10 cellular contexts compared by ENCODE assay signal in the genomic region with DNA sequence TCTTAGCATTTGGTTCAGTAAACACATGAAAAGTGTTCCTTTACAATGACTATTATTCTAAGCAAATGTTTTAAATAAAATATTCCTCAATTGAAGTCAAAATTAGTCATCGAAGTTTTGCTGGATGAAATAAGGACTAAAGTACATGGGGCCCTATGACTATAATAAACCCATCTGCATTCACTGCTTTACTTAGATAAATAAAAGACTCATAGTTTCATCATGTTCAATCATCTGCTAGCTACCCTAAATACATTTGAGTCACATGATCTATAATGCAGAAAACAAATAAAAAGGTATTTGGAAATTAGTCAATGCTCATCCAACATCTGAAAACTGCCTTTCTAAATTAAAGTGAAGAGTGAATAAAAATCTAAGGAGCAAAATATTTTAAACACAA.
DNase-seq lines count a peak whose midpoint lies in the region; ATAC-seq, FAIRE-seq and TF ChIP-seq lines count a peak whose summit lies in the region.
"Had no signal": no experiment of that assay in that cellular context is flagged by ENCODE, and none has a peak within 500 bp of the region (broad histone marks: within the 10 kb centered on the region; RNA-seq: fewer than 3 reads in every experiment).

No MANE protein-coding gene starts in this region.

- peaks cover 40% of the 10 kb centered on the region for H3K36me3 Mint-ChIP-seq in activated CD4-positive, alpha-beta T cell treated with anti-CD3 and anti-CD28 coated beads, Interleukin-2, amount 10 ng/mL, durations not matched to agents 7 days and 5 days (ENCODE audit: low read depth)
- H3K36me3 Mint-ChIP-seq in type B pancreatic cell (peaks cover 17% of the 10 kb centered on the region), neural progenitor cell (peaks cover 4% of the 10 kb centered on the region)

- SMC1A ChIA-PET in GM12878 (lab: Charles Lee; ENCODE audit: uncharacterized antibody, unreplicated experiment): interaction anchor here (0.6 to 4.4 kb wide), 14 partner anchors 9 to 137 kb away, joined by 3 to 21 read pairs (median 4); no protein-coding TSS in a partner anchor

- no peak for TF ChIP-seq EP300 in GM12878 (IDR thresholded peaks at IDR 0.05; ENCODE audit: borderline replicate concordance in 1 of 2, control insufficient read depth in 1 of 2, low read depth in 2 of 2, low read length in 2 of 2)

- dilution Hi-C loops in IMR-90 (cut with HindIII; ENCODE audit: low sequenced_read_pairs, unreplicated experiment): no loop called here

- H3K4me2 ChIP-seq in IMR-90 (ENCODE audit: low read depth, low read length): 0 out of 2 replicates have a peak overlapping the region, but pooled peaks have one; percentile 11
- peak overlapping the region; percentile 23; the same call in 1 of the 2 replicates for H3K4me2 ChIP-seq in GM12878 (ENCODE audit: control insufficient read depth, insufficient read depth)
- H3K4me2 ChIP-seq in neural progenitor cell: no peak overlapping the region

- BruUV-seq in IMR-90 (replicated peaks; lab: Mats Ljungman, UMichigan): no TSS peak
- no TSS peak for BruUV-seq in GM12878 (replicated peaks; lab: Mats Ljungman, UMichigan)

- H2AFZ ChIP-seq in IMR-90 (replicated peaks; ENCODE audit: low read length, poor library complexity) (no peak overlapping the region), GM12878 (ENCODE audit: control insufficient read depth, low read depth, low read length) (no peak overlapping the region), neural progenitor cell (replicated peaks) (no peak overlapping the region)

- H3K4me1 ChIP-seq in IMR-90 (ENCODE audit: control insufficient read depth, insufficient read depth, low read length) (peaks cover 8% of the 10 kb centered on the region), GM12878 (ENCODE audit: control insufficient read depth, insufficient read depth, low read length) (peaks cover 27% of the 10 kb centered on the region), psoas muscle (peaks cover 49% of the 10 kb centered on the region), left lung (peaks cover 0 to 17% of the 10 kb centered on the region in 2 donors), neural progenitor cell (no peaks in the 10 kb centered on the region)

- peak overlapping the region; percentile 83 for H3K27ac Mint-ChIP-seq in activated CD4-positive, alpha-beta T cell treated with anti-CD3 and anti-CD28 coated beads, Interleukin-2, amount 10 ng/mL, durations not matched to agents 7 days and 5 days
- H3K27ac Mint-ChIP-seq in type B pancreatic cell (no peak overlapping the region), neural progenitor cell (no peak overlapping the region)

- TF ChIP-seq POLR2A in IMR-90 (IDR thresholded peaks at IDR 0.05; ENCODE audit: low read depth, low read length) (no peak), GM12878 (IDR thresholded peaks at IDR 0.05; ENCODE audit: low read depth, low read length) (no peak)

- H3K4ac ChIP-seq in IMR-90 (ENCODE audit: low read depth, low read length): no peak overlapping the region

- FAIRE-seq in GM12878 (lab: Jason Lieb, UNC): no peak

- H3F3A ChIP-seq in neural progenitor cell (ENCODE audit: low read depth): no peaks in the 10 kb centered on the region

- no peak overlapping the region for H2AK9ac ChIP-seq in IMR-90 (replicated peaks; ENCODE audit: low read depth, low read length, poor library complexity)

- TF ChIP-seq CTCF in IMR-90 (conservative IDR thresholded peaks at IDR 0.05; ENCODE audit: low read depth, low read length): no peak
- TF ChIP-seq CTCF in GM12878 (IDR thresholded peaks at IDR 0.05 in 2 of 3, conservative IDR thresholded peaks at IDR 0.05 in 1 of 3; ENCODE audit: control insufficient read depth in 2 of 3, extremely low read depth in 1 of 3, insufficient read depth in 1 of 3, low read depth in 3 of 3, low read length in 3 of 3): no peak
- no peak for TF ChIP-seq CTCF in psoas muscle (IDR thresholded peaks at IDR 0.05)
- no peak for TF ChIP-seq CTCF in type B pancreatic cell (conservative IDR thresholded peaks at IDR 0.05)
- no peak for TF ChIP-seq CTCF in left lung (IDR thresholded peaks at IDR 0.05)
- no peak for TF ChIP-seq CTCF in neural progenitor cell (IDR thresholded peaks at IDR 0.05)

- peak overlapping the region; percentile 30 for H3K4me3 Mint-ChIP-seq in activated CD4-positive, alpha-beta T cell treated with anti-CD3 and anti-CD28 coated beads, Interleukin-2, amount 10 ng/mL, durations not matched to agents 7 days and 5 days
- H3K4me3 Mint-ChIP-seq in type B pancreatic cell: no peak overlapping the region
- no peak overlapping the region for H3K4me3 Mint-ChIP-seq in neural progenitor cell
- H3K4me3 Mint-ChIP-seq: brain had no signal

- no peak overlapping the region for H3K18ac ChIP-seq in IMR-90 (ENCODE audit: low read depth, low read length)

- no peak overlapping the region for H4K8ac ChIP-seq in IMR-90 (ENCODE audit: low read depth in 2 of 2, low read length in 2 of 2)

- DNase-seq in activated CD4-positive, alpha-beta T cell treated with anti-CD3 and anti-CD28 coated beads, Interleukin-2, amount 10 ng/mL, durations not matched to agents 7 days and 5 days: no peak
- DNase-seq in activated CD4-positive, alpha-beta T cell treated with anti-CD3 and anti-CD28 coated beads for 4 hours: no peak
- peak; percentile 90 for DNase-seq in IMR-90
- no peak for DNase-seq in GM12878 (ENCODE audit: low read depth, low spot score)
- DNase-seq in psoas muscle: no peak
- no peak for DNase-seq in type B pancreatic cell (ENCODE audit: extremely low spot score, unreplicated experiment)
- no peak for DNase-seq in left lung
- no peak for DNase-seq in neural progenitor cell (ENCODE audit: low spot score)

- H3K9me1 ChIP-seq in IMR-90 (ENCODE audit: insufficient read depth, low read length): peaks cover 5% of the 10 kb centered on the region

- no peak overlapping the region for H4K5ac ChIP-seq in IMR-90 (ENCODE audit: low read depth, low read length)

- H2AK5ac ChIP-seq in IMR-90 (ENCODE audit: low read depth, low read length): no peak overlapping the region

- H2BK5ac ChIP-seq in IMR-90 (ENCODE audit: low read depth, low read length, poor library complexity, severe bottlenecking): peak overlapping the region; percentile 51

- H3K27ac ChIP-seq in IMR-90 (ENCODE audit: insufficient read depth, low read length) (no peak overlapping the region), GM12878 (ENCODE audit: control insufficient read depth, insufficient read depth) (no peak overlapping the region), psoas muscle (peak overlapping the region; percentile 82), left lung (no peak overlapping the region), neural progenitor cell (no peak overlapping the region)

- H3K27me3 Mint-ChIP-seq in activated CD4-positive, alpha-beta T cell treated with anti-CD3 and anti-CD28 coated beads, Interleukin-2, amount 10 ng/mL, durations not matched to agents 7 days and 5 days: no peaks in the 10 kb centered on the region
- H3K27me3 Mint-ChIP-seq in type B pancreatic cell (no peaks in the 10 kb centered on the region), neural progenitor cell (ENCODE audit: insufficient read depth, low read depth) (no peaks in the 10 kb centered on the region)
- H3K27me3 Mint-ChIP-seq: brain, progenitor cell of endocrine pancreas had no signal

- ATAC-seq in IMR-90 (ENCODE audit: low read depth): peak; percentile 65
- no peak for ATAC-seq in GM12878
- ATAC-seq in psoas muscle: no peak
- ATAC-seq in left lung: no peak

- H3K56ac ChIP-seq in IMR-90 (ENCODE audit: extremely low read depth, insufficient read depth, low read length): no peak overlapping the region

- H2BK20ac ChIP-seq in IMR-90 (ENCODE audit: low read depth, low read length): no peak overlapping the region

- no peak for TF ChIP-seq RAD21 in IMR-90 (IDR thresholded peaks at IDR 0.05; ENCODE audit: low read length)
- TF ChIP-seq RAD21 in GM12878 (IDR thresholded peaks at IDR 0.05; ENCODE audit: insufficient read depth, low read depth, low read length): no peak

- peaks cover 13% of the 10 kb centered on the region; the same call in 1 of the 2 replicates for H4K20me1 ChIP-seq in IMR-90 (ENCODE audit: insufficient read depth, low read length)
- H4K20me1 ChIP-seq in GM12878 (ENCODE audit: control insufficient read depth, insufficient read depth): no peaks in the 10 kb centered on the region
- H4K20me1 ChIP-seq in neural progenitor cell (ENCODE audit: low read depth): no peaks in the 10 kb centered on the region

- POLR2A ChIA-PET in activated CD4-positive, alpha-beta T cell treated with anti-CD3 and anti-CD28 coated beads, Interleukin-2, amount 10 ng/mL, durations not matched to agents 7 days and 5 days (lab: Charles Lee): no interaction called here
- POLR2A ChIA-PET in IMR-90 (lab: Charles Lee; ENCODE audit: unreplicated experiment): no interaction called here
- POLR2A ChIA-PET in GM12878 (lab: Charles Lee): interaction anchor here (0.8 to 2.9 kb wide), 3 partner anchors 11 to 45 kb away, joined by 3 to 6 read pairs (median 3); no protein-coding TSS in a partner anchor

- H3K4me3 ChIP-seq in IMR-90 (ENCODE audit: insufficient read depth, low read depth, low read length) (no peak overlapping the region), GM12878 (no peak overlapping the region), psoas muscle (no peak overlapping the region), left lung (no peak overlapping the region), neural progenitor cell (no peak overlapping the region)

- intact Hi-C loops in IMR-90 (cut with micrococcal nuclease) (loop anchor here (5.0 kb wide), 1 partner anchor 75 kb away; no protein-coding TSS in a partner anchor), GM12878 (cut with micrococcal nuclease; ENCODE audit: unreplicated experiment) (loop anchor here (2.0 to 5.0 kb wide), 3 partner anchors 42 to 140 kb away; no protein-coding TSS in a partner anchor), psoas muscle (cut with DNase I) (no loop called here), left lung (cut with DNase I) (no loop called here)

- H3K36me3 ChIP-seq in IMR-90 (ENCODE audit: control insufficient read depth, insufficient read depth, low read length): peaks cover 3% of the 10 kb centered on the region; the same call in 1 of the 2 replicates
- H3K36me3 ChIP-seq in GM12878 (ENCODE audit: control insufficient read depth in 2 of 2, insufficient read depth in 2 of 2, low read length in 1 of 2): peaks cover 0 to 2% of the 10 kb centered on the region in 2 experiments; a peak in 1 of 4 replicates
- no peaks in the 10 kb centered on the region for H3K36me3 ChIP-seq in psoas muscle (ENCODE audit: insufficient read depth in 1 of 2, low read depth in 1 of 2)
- H3K36me3 ChIP-seq in left lung: no peaks in the 10 kb centered on the region
- no peaks in the 10 kb centered on the region for H3K36me3 ChIP-seq in neural progenitor cell

- 0 out of 2 replicates have a peak overlapping the region, but pooled peaks have one; percentile 4 for H3K23ac ChIP-seq in IMR-90 (ENCODE audit: low read depth, low read length)

- in situ Hi-C loops in IMR-90 (cut with MboI; ENCODE audit: low sequenced_read_pairs) (no loop called here), GM12878 (cut with MboI) (no loop called here)

- no CpG with 5 or more reads among the region's 1 CpG for WGBS in IMR-90 (ENCODE audit: extremely low coverage in 2 of 2, insufficient read length in 1 of 2), 2 experiments
- 96% methylated on average over 1 of the region's 1 CpG for WGBS in GM12878 (ENCODE audit: insufficient coverage, insufficient replicate concordance, low lambda C conversion rate, missing lambda C conversion rate)
- 98 to 100% (median 99%) methylated on average over 1 of the region's 1 CpG for WGBS in psoas muscle, 3 donors

- no peak overlapping the region for H4K91ac ChIP-seq in IMR-90 (ENCODE audit: insufficient read depth, low read depth, low read length)

- peaks cover 29 to 62% of the 10 kb centered on the region in 2 experiments for H3K79me1 ChIP-seq in IMR-90 (ENCODE audit: low read depth in 1 of 2, low read length in 2 of 2)

- peaks cover 11% of the 10 kb centered on the region for H3K9me3 Mint-ChIP-seq in activated CD4-positive, alpha-beta T cell treated with anti-CD3 and anti-CD28 coated beads, Interleukin-2, amount 10 ng/mL, durations not matched to agents 7 days and 5 days
- H3K9me3 Mint-ChIP-seq in type B pancreatic cell: no peaks in the 10 kb centered on the region
- H3K9me3 Mint-ChIP-seq in neural progenitor cell: peaks cover 2% of the 10 kb centered on the region

- H2BK15ac ChIP-seq in IMR-90 (ENCODE audit: low read depth, low read length): no peak overlapping the region

- H3K79me2 ChIP-seq in GM12878 (ENCODE audit: control insufficient read depth, insufficient read depth, low read length) (peaks cover 6% of the 10 kb centered on the region), neural progenitor cell (ENCODE audit: low read depth) (no peaks in the 10 kb centered on the region)

- H3K9ac ChIP-seq in IMR-90 (ENCODE audit: low read depth, low read length) (no peak overlapping the region), GM12878 (ENCODE audit: control insufficient read depth, insufficient read depth, low read length) (no peak overlapping the region), neural progenitor cell (no peak overlapping the region)

- H3K27me3 ChIP-seq in IMR-90 (ENCODE audit: control insufficient read depth, insufficient read depth, low read length): no peaks in the 10 kb centered on the region
- H3K27me3 ChIP-seq in GM12878 (replicated peaks in 1 of 2; ENCODE audit: control insufficient read depth in 2 of 2, insufficient read depth in 2 of 2, low read length in 1 of 2): no peaks in the 10 kb centered on the region
- H3K27me3 ChIP-seq in psoas muscle (ENCODE audit: insufficient read depth in 3 of 3, low read length in 2 of 3): no peaks in the 10 kb centered on the region
- no peaks in the 10 kb centered on the region for H3K27me3 ChIP-seq in left lung
- no peaks in the 10 kb centered on the region for H3K27me3 ChIP-seq in neural progenitor cell

- H2BK120ac ChIP-seq in IMR-90 (ENCODE audit: low read depth, low read length): no peak overlapping the region

- no peak overlapping the region for H3K14ac ChIP-seq in IMR-90 (replicated peaks; ENCODE audit: low read depth, low read length)

- CTCF ChIA-PET in activated CD4-positive, alpha-beta T cell treated with anti-CD3 and anti-CD28 coated beads, Interleukin-2, amount 10 ng/mL, durations not matched to agents 7 days and 5 days (lab: Charles Lee): no interaction called here
- CTCF ChIA-PET in IMR-90 (lab: Yijun Ruan, JAX): no interaction called here
- CTCF ChIA-PET in GM12878 (lab: Yijun Ruan, JAX): interaction anchor here (1.3 to 3.0 kb wide), 2 partner anchors 8 to 46 kb away, joined by 3 to 9 read pairs; no protein-coding TSS in a partner anchor

- no peaks in the 10 kb centered on the region for H3K9me3 ChIP-seq in IMR-90 (ENCODE audit: control insufficient read depth, insufficient read depth, low read length)
- H3K9me3 ChIP-seq in GM12878 (replicated peaks; ENCODE audit: control insufficient read depth, insufficient read depth, low read length): peaks cover 4% of the 10 kb centered on the region; the same call in 2 of the 3 replicates
- H3K9me3 ChIP-seq in psoas muscle: no peaks in the 10 kb centered on the region
- peaks cover 0 to 4% of the 10 kb centered on the region in 2 donors for H3K9me3 ChIP-seq in left lung
- no peaks in the 10 kb centered on the region for H3K9me3 ChIP-seq in neural progenitor cell (ENCODE audit: low read depth)

- peaks cover 51% of the 10 kb centered on the region for H3K4me1 Mint-ChIP-seq in activated CD4-positive, alpha-beta T cell treated with anti-CD3 and anti-CD28 coated beads, Interleukin-2, amount 10 ng/mL, durations not matched to agents 7 days and 5 days
- peaks cover 17% of the 10 kb centered on the region for H3K4me1 Mint-ChIP-seq in type B pancreatic cell (ENCODE audit: unreplicated experiment)
- H3K4me1 Mint-ChIP-seq in neural progenitor cell: no peaks in the 10 kb centered on the region

- RAD21 ChIA-PET in GM12878 (lab: Charles Lee; ENCODE audit: unreplicated experiment): interaction anchor here (0.7 to 1.8 kb wide), 8 partner anchors 9 to 135 kb away, joined by 3 to 6 read pairs (median 4); no protein-coding TSS in a partner anchor

Comparison
In these comparisons a context has a peak if more than half of its experiments do, and no peak if none do; other contexts are left out.
1. intact Hi-C loops: an anchor here in IMR-90 (5.0 kb wide) and GM12878 (2.0 to 5.0 kb wide); none called in psoas muscle and left lung.